18 cellular contexts compared by ENCODE assay signal in the genomic region with DNA sequence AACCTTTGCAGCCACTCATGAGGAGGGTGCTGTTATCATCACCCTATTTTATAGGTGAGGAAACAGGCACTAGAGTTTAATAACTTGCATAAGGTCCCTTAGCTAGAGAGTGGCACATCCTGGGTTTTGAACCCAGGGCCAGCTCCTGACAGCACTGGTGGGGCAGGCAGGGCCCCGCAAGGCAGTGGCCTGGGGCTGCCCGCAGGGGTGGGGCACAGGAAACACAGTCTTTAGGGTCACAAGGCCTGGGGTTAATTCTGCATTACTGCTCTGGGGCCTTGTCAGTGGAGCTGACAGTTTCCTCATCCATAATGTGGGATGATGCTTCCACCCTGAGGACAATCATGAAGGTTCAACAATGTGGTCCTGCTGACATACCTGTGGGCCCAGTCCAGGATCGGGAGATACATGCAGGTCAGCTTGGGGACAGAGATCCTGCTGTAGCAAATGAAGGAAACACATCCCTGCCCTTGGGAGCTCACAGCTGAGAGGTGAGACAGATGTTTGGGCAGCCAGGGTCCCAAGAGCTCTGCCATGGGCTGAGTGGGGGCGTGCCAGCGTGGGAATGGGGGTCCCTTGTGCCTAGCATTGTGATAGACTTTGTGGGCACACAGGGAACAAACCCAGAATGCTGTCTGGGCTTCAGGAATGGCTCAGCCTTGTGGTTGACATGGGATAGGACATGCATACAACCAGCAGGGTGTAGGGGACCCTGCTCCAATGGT. TPM values are rescaled to one million over a fixed set of nuclear protein-coding genes. Genes with fewer than 3 reads are reported as not detected.
"Had no signal": no experiment of that assay in that cellular context is flagged by ENCODE, and none has a peak within 500 bp of the region (broad histone marks: within the 10 kb centered on the region; RNA-seq: fewer than 3 reads in every experiment).

No MANE protein-coding gene starts in this region.

- H3K4me3 Mint-ChIP-seq: activated B cell treated with CpG ODN at 0.5 μM for 24 hours; activated CD4-positive, alpha-beta memory T cell treated with anti-CD3 and anti-CD28 coated beads for 36 hours; activated CD8-positive, alpha-beta memory T cell treated with anti-CD3 and anti-CD28 coated beads, Interleukin-2, amount 10 ng/mL, durations not matched to agents 7 days and 5 days; activated naive CD8-positive, alpha-beta T cell treated with anti-CD3 and anti-CD28 coated beads for 36 hours; naive thymus-derived CD8-positive, alpha-beta T cell; T-cell had no signal

- H3K27me3 ChIP-seq: colonic mucosa, gastroesophageal sphincter, heart right ventricle, testis, upper lobe of right lung had no signal

- H3K4me1 Mint-ChIP-seq: activated B cell treated with CpG ODN at 0.5 μM for 24 hours; activated naive CD8-positive, alpha-beta T cell treated with anti-CD3 and anti-CD28 coated beads for 36 hours; naive thymus-derived CD8-positive, alpha-beta T cell; T-cell had no signal

- ATAC-seq: activated CD8-positive, alpha-beta memory T cell treated with anti-CD3 and anti-CD28 coated beads, Interleukin-2, amount 10 ng/mL, durations not matched to agents 7 days and 5 days; esophagus mucosa; gastroesophageal sphincter; naive thymus-derived CD8-positive, alpha-beta T cell; T-cell; upper lobe of right lung had no signal

- H3K9me3 ChIP-seq: colonic mucosa, gastroesophageal sphincter, heart right ventricle, testis, upper lobe of right lung had no signal

- H3K27ac Mint-ChIP-seq: activated B cell treated with CpG ODN at 0.5 μM for 24 hours; activated CD4-positive, alpha-beta memory T cell treated with anti-CD3 and anti-CD28 coated beads for 36 hours; activated CD8-positive, alpha-beta memory T cell treated with anti-CD3 and anti-CD28 coated beads, Interleukin-2, amount 10 ng/mL, durations not matched to agents 7 days and 5 days; activated naive CD8-positive, alpha-beta T cell treated with anti-CD3 and anti-CD28 coated beads for 36 hours; T-cell had no signal

- H3K4me3 ChIP-seq: colonic mucosa, gastroesophageal sphincter, heart right ventricle, testis, upper lobe of right lung had no signal

- H3K27ac ChIP-seq: colonic mucosa, gastroesophageal sphincter, testis, upper lobe of right lung had no signal

- H3K4me1 ChIP-seq: colonic mucosa, gastroesophageal sphincter, testis, upper lobe of right lung had no signal

- H3K36me3 ChIP-seq: colonic mucosa, gastroesophageal sphincter, heart right ventricle, upper lobe of right lung had no signal

- FAIRE-seq: endometrium had no signal

- H3K9me3 Mint-ChIP-seq: activated B cell treated with CpG ODN at 0.5 μM for 24 hours; activated CD4-positive, alpha-beta memory T cell treated with anti-CD3 and anti-CD28 coated beads for 36 hours; activated naive CD8-positive, alpha-beta T cell treated with anti-CD3 and anti-CD28 coated beads for 36 hours; naive thymus-derived CD8-positive, alpha-beta T cell; T-cell had no signal

- DNase-seq: activated B cell treated with CpG ODN at 0.5 μM for 24 hours; activated CD4-positive, alpha-beta memory T cell treated with anti-CD3 and anti-CD28 coated beads for 36 hours; activated CD4-positive, alpha-beta T cell treated with anti-CD3 and anti-CD28 coated beads for 4 hours; activated CD8-positive, alpha-beta memory T cell treated with anti-CD3 and anti-CD28 coated beads, Interleukin-2, amount 10 ng/mL, durations not matched to agents 7 days and 5 days; activated naive CD8-positive, alpha-beta T cell treated with anti-CD3 and anti-CD28 coated beads for 36 hours; amniotic stem cell; central memory CD4-positive, alpha-beta T cell; colonic mucosa; heart right ventricle; naive thymus-derived CD8-positive, alpha-beta T cell; occipital lobe; stimulated activated CD4-positive, alpha-beta T cell treated with anti-CD3 and anti-CD28 coated beads, Interleukin-4, amount 100 ng/mL, for 1 hour; T-cell; testis had no signal

- H3K27me3 Mint-ChIP-seq: activated B cell treated with CpG ODN at 0.5 μM for 24 hours; activated CD4-positive, alpha-beta memory T cell treated with anti-CD3 and anti-CD28 coated beads for 36 hours; activated CD8-positive, alpha-beta memory T cell treated with anti-CD3 and anti-CD28 coated beads, Interleukin-2, amount 10 ng/mL, durations not matched to agents 7 days and 5 days; activated naive CD8-positive, alpha-beta T cell treated with anti-CD3 and anti-CD28 coated beads for 36 hours; naive thymus-derived CD8-positive, alpha-beta T cell; T-cell had no signal

RNA-seq across cellular contexts. Expression of a gene that starts 14.7 kb away (rescaled TPM):
- total RNA-seq: activated B cell treated with CpG ODN at 0.5 μM for 24 hours; activated CD8-positive, alpha-beta memory T cell treated with anti-CD3 and anti-CD28 coated beads, Interleukin-2, amount 10 ng/mL, durations not matched to agents 7 days and 5 days had no signal
- polyA plus RNA-seq: naive thymus-derived CD8-positive, alpha-beta T cell had no signal
